ENCODE assay signal across 23 cellular contexts in the genomic region with DNA sequence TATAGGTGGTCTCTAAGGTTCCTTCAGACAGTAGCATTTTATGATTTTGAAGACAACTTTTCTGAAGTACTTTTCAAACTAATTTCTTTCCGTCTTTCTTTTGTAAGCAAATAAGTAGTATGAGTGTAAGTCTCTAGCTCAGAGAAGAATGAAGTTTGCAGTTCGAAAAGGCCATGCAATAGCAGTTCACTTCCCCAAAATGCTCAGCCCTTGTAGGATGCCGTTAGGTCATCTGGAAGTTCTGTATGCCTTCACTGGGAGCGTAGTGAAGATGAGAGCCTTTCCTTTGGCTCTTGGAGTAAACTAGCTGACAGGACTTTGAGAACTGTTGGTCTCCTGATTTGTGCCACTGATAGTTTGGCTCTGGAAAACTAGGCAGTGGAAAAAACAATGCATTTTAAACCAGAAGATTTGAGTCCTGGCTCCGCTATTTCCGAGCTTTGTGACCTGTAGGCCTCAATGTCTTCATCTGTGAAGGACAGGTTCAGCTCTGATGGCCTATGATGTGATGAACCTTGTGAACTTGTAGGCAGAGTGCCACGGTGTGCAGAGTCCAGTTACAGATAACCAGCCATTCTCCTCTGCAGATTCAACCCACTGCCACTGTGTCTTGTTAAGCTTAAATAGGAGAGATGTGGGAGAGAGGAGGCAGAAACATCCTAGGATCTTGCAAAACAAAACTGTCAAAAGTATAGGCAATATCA. TPM values are rescaled to one million over a fixed set of nuclear protein-coding genes. Genes with fewer than 3 reads are reported as not detected.
DNase-seq lines count a peak whose midpoint lies in the region; ATAC-seq and TF ChIP-seq lines count a peak whose summit lies in the region.
"Had no signal": no experiment of that assay in that cellular context is flagged by ENCODE, and none has a peak within 500 bp of the region (broad histone marks: within the 10 kb centered on the region; RNA-seq: fewer than 3 reads in every experiment).

No MANE protein-coding gene starts in this region.

- H4K8ac ChIP-seq in mesenchymal stem cell (ENCODE audit: low read length): no peak overlapping the region

- H2BK12ac ChIP-seq in mesenchymal stem cell (ENCODE audit: low read length in 2 of 2): no peak overlapping the region

- H3K23ac ChIP-seq in mesenchymal stem cell (ENCODE audit: low read length in 2 of 2): no peak overlapping the region

- no peaks in the 10 kb centered on the region for H4K20me1 ChIP-seq in GM23248 (ENCODE audit: insufficient read depth)

- H3K36me3 ChIP-seq in GM23248 (ENCODE audit: low read depth): no peaks in the 10 kb centered on the region; the same call in 1 of the 2 replicates
- peaks cover 0 to 6% of the 10 kb centered on the region in 2 experiments for H3K36me3 ChIP-seq in mesenchymal stem cell (ENCODE audit: control insufficient read depth in 1 of 2, insufficient read depth in 2 of 2, low read depth in 1 of 2, low read length in 2 of 2)
- H3K36me3 ChIP-seq in HAP-1 (replicated peaks): no peaks in the 10 kb centered on the region; the same call in none of the 2 replicates

- H3K27me3 Mint-ChIP-seq in CD14-positive monocyte (ENCODE audit: low read depth in 3 of 3): no peaks in the 10 kb centered on the region
- no peaks in the 10 kb centered on the region for H3K27me3 Mint-ChIP-seq in activated T-helper 1 cell treated with anti-CD3 and anti-CD28 coated beads, Interleukin-12 subunit alpha, Interleukin-12 subunit beta, Interleukin-2, Interleukin-4 antibody, amounts not matched to agents 30 ng/mL and 10 ng/mL and 1 ng/mL, durations not matched to agents 14 hours and 24 hours and 36 hours (ENCODE audit: insufficient read depth)
- H3K27me3 Mint-ChIP-seq: activated naive CD8-positive, alpha-beta T cell treated with anti-CD3 and anti-CD28 coated beads, Interleukin-2, amount 10 ng/mL, durations not matched to agents 7 days and 5 days; brain had no signal

- H3K4me2 ChIP-seq in GM23248 (ENCODE audit: unreplicated experiment) (peak overlapping the region; percentile 64), mesenchymal stem cell (ENCODE audit: low read length, poor library complexity, severe bottlenecking) (no peak overlapping the region)

- H2AK5ac ChIP-seq in mesenchymal stem cell (ENCODE audit: low read length, severe bottlenecking): peak overlapping the region; percentile 47

- peaks cover 69% of the 10 kb centered on the region for H3K79me2 ChIP-seq in GM23248 (ENCODE audit: insufficient read depth)

- no peak for ATAC-seq in HG02763 (IDR thresholded peaks at IDR 0.05; ENCODE audit: unreplicated experiment)
- ATAC-seq: activated T-cell treated with anti-CD3 and anti-CD28 coated beads, Interleukin-2, amount 50 U/mL, for 4 hours; psoas muscle had no signal

- peak overlapping the region; percentile 91 for H3K27ac ChIP-seq in GM23248
- no peak overlapping the region for H3K27ac ChIP-seq in mesenchymal stem cell (ENCODE audit: low read length, poor library complexity, severe bottlenecking)
- H3K27ac ChIP-seq: coronary artery, psoas muscle, RWPE1 had no signal

- peaks cover 6 to 12% (median 9%) of the 10 kb centered on the region in 7 donors for H3K9me3 Mint-ChIP-seq in CD14-positive monocyte
- H3K9me3 Mint-ChIP-seq in activated T-helper 1 cell treated with anti-CD3 and anti-CD28 coated beads, Interleukin-12 subunit alpha, Interleukin-12 subunit beta, Interleukin-2, Interleukin-4 antibody, amounts not matched to agents 30 ng/mL and 10 ng/mL and 1 ng/mL, durations not matched to agents 14 hours and 24 hours and 36 hours: no peaks in the 10 kb centered on the region

- intact Hi-C loops in CD14-positive monocyte (cut with micrococcal nuclease): loop anchor here in 1 of 2 donors (5.0 kb wide), 1 partner anchor 33 kb away; no protein-coding TSS in a partner anchor
- intact Hi-C loops in activated T-helper 1 cell treated with anti-CD3 and anti-CD28 coated beads, Interleukin-12 subunit alpha, Interleukin-12 subunit beta, Interleukin-2, Interleukin-4 antibody, amounts not matched to agents 30 ng/mL and 10 ng/mL and 1 ng/mL, durations not matched to agents 14 hours and 24 hours and 36 hours (cut with micrococcal nuclease): loop anchor here (5.0 kb wide), 1 partner anchor 257 kb away; no protein-coding TSS in a partner anchor

- WGBS in GM23248 (ENCODE audit: low coverage in 1 of 2, low lambda C conversion rate in 2 of 2, missing lambda C conversion rate in 2 of 2), 2 experiments: 87 to 93% methylated on average over 7 of the region's 7 CpGs
- 97% methylated on average over 7 of the region's 7 CpGs for WGBS in mesenchymal stem cell

- no peak for TF ChIP-seq CTCF in CD14-positive monocyte (IDR thresholded peaks at IDR 0.05)

- DNase-seq in CD14-positive monocyte (ENCODE audit: low spot score) (no peak), GM23248 (no peak), mesenchymal stem cell (no peak), NCI-H510A treated with DMSO at 0.1 percent for 48 hours (lab: John Stamatoyannopoulos, UW) (no peak), HAP-1 (ENCODE audit: low spot score in 2 of 2) (no peak)
- DNase-seq in activated T-helper 1 cell treated with anti-CD3 and anti-CD28 coated beads, Interleukin-12 subunit alpha, Interleukin-12 subunit beta, Interleukin-2, Interleukin-4 antibody, amounts not matched to agents 30 ng/mL and 10 ng/mL and 1 ng/mL, durations not matched to agents 14 hours and 24 hours and 36 hours (ENCODE audit: low spot score): no peak
- DNase-seq: activated naive CD8-positive, alpha-beta T cell treated with anti-CD3 and anti-CD28 coated beads, Interleukin-2, amount 10 ng/mL, durations not matched to agents 7 days and 5 days; activated T-cell treated with anti-CD3 and anti-CD28 coated beads, Interleukin-2, amount 50 U/mL, for 4 hours; DMS79 treated with DMSO at 0.1 percent for 48 hours; GOT3; KBM-7; NCI-H1048; NCI-H2029; NCI-H446 treated with DMSO at 0.1 percent for 48 hours; psoas muscle; SW 1271 had no signal

- H3K14ac ChIP-seq in mesenchymal stem cell (ENCODE audit: low read length in 2 of 2): no peak overlapping the region

- no peak overlapping the region for H3K4ac ChIP-seq in mesenchymal stem cell (ENCODE audit: low read depth in 1 of 2, low read length in 2 of 2)

- peak overlapping the region in 1 of 2 experiments; percentile 28 for H3K18ac ChIP-seq in mesenchymal stem cell (ENCODE audit: low read depth in 1 of 2, low read length in 2 of 2)

- peaks cover 42% of the 10 kb centered on the region for H3K79me1 ChIP-seq in mesenchymal stem cell (replicated peaks; ENCODE audit: low read length, poor library complexity, severe bottlenecking)

- H2AFZ ChIP-seq in GM23248 (no peak overlapping the region), mesenchymal stem cell (ENCODE audit: low read depth, low read length) (no peak overlapping the region)

- no peak overlapping the region for H2BK5ac ChIP-seq in mesenchymal stem cell (ENCODE audit: low read depth, low read length, poor library complexity, severe bottlenecking)

- H3K4me3 ChIP-seq in GM23248 (no peak overlapping the region), mesenchymal stem cell (ENCODE audit: insufficient read depth in 1 of 2, low read depth in 1 of 2, low read length in 2 of 2) (no peak overlapping the region), HAP-1 (no peak overlapping the region)
- H3K4me3 ChIP-seq: coronary artery, psoas muscle had no signal

- H2BK15ac ChIP-seq in mesenchymal stem cell (ENCODE audit: low read depth, poor library complexity, severe bottlenecking): no peak overlapping the region

- no peak overlapping the region for H2BK120ac ChIP-seq in mesenchymal stem cell (ENCODE audit: low read depth, low read length)

- no peak overlapping the region for H3K4me3 Mint-ChIP-seq in CD14-positive monocyte
- no peak overlapping the region for H3K4me3 Mint-ChIP-seq in activated T-helper 1 cell treated with anti-CD3 and anti-CD28 coated beads, Interleukin-12 subunit alpha, Interleukin-12 subunit beta, Interleukin-2, Interleukin-4 antibody, amounts not matched to agents 30 ng/mL and 10 ng/mL and 1 ng/mL, durations not matched to agents 14 hours and 24 hours and 36 hours
- H3K4me3 Mint-ChIP-seq: activated naive CD8-positive, alpha-beta T cell treated with anti-CD3 and anti-CD28 coated beads, Interleukin-2, amount 10 ng/mL, durations not matched to agents 7 days and 5 days; brain; mesothelial cell of epicardium; neural crest cell had no signal

- no peak overlapping the region for H3K9ac ChIP-seq in GM23248
- H3K9ac ChIP-seq in mesenchymal stem cell (ENCODE audit: low read length): no peak overlapping the region

- H3K9me3 ChIP-seq in GM23248 (ENCODE audit: low read depth): no peaks in the 10 kb centered on the region
- H3K9me3 ChIP-seq in mesenchymal stem cell (ENCODE audit: control insufficient read depth, low read length): no peaks in the 10 kb centered on the region
- no peaks in the 10 kb centered on the region for H3K9me3 ChIP-seq in HAP-1
- H3K9me3 ChIP-seq: psoas muscle had no signal

- peaks cover 30 to 34% of the 10 kb centered on the region in 2 donors for H3K36me3 Mint-ChIP-seq in CD14-positive monocyte
- peaks cover 22% of the 10 kb centered on the region for H3K36me3 Mint-ChIP-seq in activated T-helper 1 cell treated with anti-CD3 and anti-CD28 coated beads, Interleukin-12 subunit alpha, Interleukin-12 subunit beta, Interleukin-2, Interleukin-4 antibody, amounts not matched to agents 30 ng/mL and 10 ng/mL and 1 ng/mL, durations not matched to agents 14 hours and 24 hours and 36 hours (ENCODE audit: low read depth)

- H3K27ac Mint-ChIP-seq in CD14-positive monocyte: peak overlapping the region in 5 of 7 donors; percentile 22 to 58 (median 48)
- peak overlapping the region; percentile 49 for H3K27ac Mint-ChIP-seq in activated T-helper 1 cell treated with anti-CD3 and anti-CD28 coated beads, Interleukin-12 subunit alpha, Interleukin-12 subunit beta, Interleukin-2, Interleukin-4 antibody, amounts not matched to agents 30 ng/mL and 10 ng/mL and 1 ng/mL, durations not matched to agents 14 hours and 24 hours and 36 hours
- H3K27ac Mint-ChIP-seq: activated naive CD8-positive, alpha-beta T cell treated with anti-CD3 and anti-CD28 coated beads, Interleukin-2, amount 10 ng/mL, durations not matched to agents 7 days and 5 days had no signal

- no peak overlapping the region for H4K91ac ChIP-seq in mesenchymal stem cell (ENCODE audit: low read length)

- in situ Hi-C loops in GM23248 (cut with MboI): no loop called here
- in situ Hi-C loops in HAP-1 (cut with MboI; ENCODE audit: low sequenced_read_pairs): no loop called here

- no peaks in the 10 kb centered on the region for H3K9me2 ChIP-seq in GM23248 (ENCODE audit: insufficient read depth)

- H3K27me3 ChIP-seq in GM23248 (replicated peaks; ENCODE audit: insufficient read depth) (no peaks in the 10 kb centered on the region), mesenchymal stem cell (ENCODE audit: control insufficient read depth in 1 of 2, insufficient read depth in 1 of 2, low read length in 2 of 2) (no peaks in the 10 kb centered on the region), HAP-1 (ENCODE audit: low read depth) (no peaks in the 10 kb centered on the region)

- peaks cover 46% of the 10 kb centered on the region for H3K4me1 Mint-ChIP-seq in CD14-positive monocyte
- peaks cover 37% of the 10 kb centered on the region for H3K4me1 Mint-ChIP-seq in activated T-helper 1 cell treated with anti-CD3 and anti-CD28 coated beads, Interleukin-12 subunit alpha, Interleukin-12 subunit beta, Interleukin-2, Interleukin-4 antibody, amounts not matched to agents 30 ng/mL and 10 ng/mL and 1 ng/mL, durations not matched to agents 14 hours and 24 hours and 36 hours (ENCODE audit: low read depth)
- H3K4me1 Mint-ChIP-seq: neural crest cell had no signal

- H3F3A ChIP-seq in GM23248 (ENCODE audit: insufficient read depth): peaks cover 65% of the 10 kb centered on the region

- H3K4me1 ChIP-seq in GM23248 (ENCODE audit: insufficient read depth) (peaks cover 51% of the 10 kb centered on the region), mesenchymal stem cell (ENCODE audit: control insufficient read depth, insufficient read depth, low read depth, low read length) (peaks cover 5% of the 10 kb centered on the region), HAP-1 (no peaks in the 10 kb centered on the region)

RNA-seq across cellular contexts. Expression of a gene that starts 18.9 kb away (rescaled TPM):
- polyA plus RNA-seq in CD14-positive monocyte (10 to 100 TPM; 26.1 to 26.8 TPM), GM23248 (2016; fragmentation: Nextera tagmentation; extraction: Ambion mirVana) (18.2 and 19.8 TPM in 2 replicates)
- total RNA-seq in GM23248 (2014; rRNA removed; shearing (Covaris generic)): 19.0 and 27.5 TPM in 2 replicates
- total RNA-seq in activated T-helper 1 cell treated with anti-CD3 and anti-CD28 coated beads, Interleukin-12 subunit alpha, Interleukin-12 subunit beta, Interleukin-2, Interleukin-4 antibody, amounts not matched to agents 30 ng/mL and 10 ng/mL and 1 ng/mL, durations not matched to agents 14 hours and 24 hours and 36 hours: 72.9 and 79.0 TPM in 2 replicates
- 18.5 TPM for polyA plus RNA-seq in mesenchymal stem cell (2013, experiment 1 of 2)
- polyA plus RNA-seq in mesenchymal stem cell (2013, experiment 2 of 2): 18.4 TPM

RNA-seq across cellular contexts. Expression of a gene that starts 49.4 kb away (rescaled TPM):
- polyA plus RNA-seq in CD14-positive monocyte (not detected), GM23248 (2016; fragmentation: Nextera tagmentation; extraction: Ambion mirVana) (not detected in 2 replicates)
- total RNA-seq in GM23248 (2014; rRNA removed; shearing (Covaris generic)): not detected in 2 replicates
- total RNA-seq in activated T-helper 1 cell treated with anti-CD3 and anti-CD28 coated beads, Interleukin-12 subunit alpha, Interleukin-12 subunit beta, Interleukin-2, Interleukin-4 antibody, amounts not matched to agents 30 ng/mL and 10 ng/mL and 1 ng/mL, durations not matched to agents 14 hours and 24 hours and 36 hours: not detected in 2 replicates
- not detected for polyA plus RNA-seq in mesenchymal stem cell (2013, experiment 1 of 2)
- polyA plus RNA-seq in mesenchymal stem cell (2013, experiment 2 of 2): not detected
- total RNA-seq: activated naive CD8-positive, alpha-beta T cell treated with anti-CD3 and anti-CD28 coated beads, Interleukin-2, amount 10 ng/mL, durations not matched to agents 7 days and 5 days; activated T-cell treated with anti-CD3 and anti-CD28 coated beads, Interleukin-2, amount 50 U/mL, for 4 hours; mesothelial cell of epicardium; neural crest cell; psoas muscle; ureter had no signal
- polyA plus RNA-seq: psoas muscle had no signal

RNA-seq across cellular contexts. Expression of a gene that starts 53.8 kb away (rescaled TPM):
- polyA plus RNA-seq in CD14-positive monocyte (10 to 100 TPM; 21.3 to 28.3 TPM), GM23248 (2016; fragmentation: Nextera tagmentation; extraction: Ambion mirVana) (36.8 and 38.4 TPM in 2 replicates)
- total RNA-seq in GM23248 (2014; rRNA removed; shearing (Covaris generic)): 26.2 and 28.5 TPM in 2 replicates
- 49.3 and 49.5 TPM in 2 replicates for total RNA-seq in activated T-helper 1 cell treated with anti-CD3 and anti-CD28 coated beads, Interleukin-12 subunit alpha, Interleukin-12 subunit beta, Interleukin-2, Interleukin-4 antibody, amounts not matched to agents 30 ng/mL and 10 ng/mL and 1 ng/mL, durations not matched to agents 14 hours and 24 hours and 36 hours
- polyA plus RNA-seq in mesenchymal stem cell (2013, experiment 1 of 2): 86.1 TPM
- 80.5 TPM for polyA plus RNA-seq in mesenchymal stem cell (2013, experiment 2 of 2)
